ENCODE assay signal across 7 cellular contexts in the genomic region with DNA sequence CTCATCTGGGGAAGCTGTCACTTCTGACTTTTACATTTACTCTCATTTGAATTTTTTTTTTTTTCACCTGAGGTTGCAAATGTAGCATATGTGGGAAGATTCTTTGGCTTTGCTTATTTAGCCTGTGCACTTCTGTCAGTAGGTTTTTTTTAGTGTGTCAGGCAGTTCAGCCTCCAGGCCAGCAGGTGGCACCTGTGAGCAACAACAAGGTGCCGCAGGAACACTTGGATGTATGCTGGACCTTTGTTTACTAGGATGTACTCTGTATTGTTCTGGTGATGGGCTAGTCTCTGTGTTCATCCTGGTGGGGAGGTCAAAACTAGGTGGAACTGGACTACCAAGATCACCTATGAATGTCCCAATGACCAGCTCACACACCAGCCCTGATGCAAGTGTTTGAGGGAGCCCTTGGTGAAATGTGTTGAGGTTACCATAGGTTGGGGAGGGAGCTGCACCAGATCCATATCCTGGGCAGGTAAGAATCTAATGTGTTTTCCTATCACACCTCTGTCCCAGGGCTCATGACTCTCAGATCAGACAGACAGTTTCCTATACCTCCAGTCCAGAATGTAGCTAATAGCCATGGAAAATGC.
A peak's percentile ranks its signal among the peaks of the same experiment; 100 is the strongest.
DNase-seq lines count a peak whose midpoint lies in the region; ATAC-seq and TF ChIP-seq lines count a peak whose summit lies in the region.

No MANE protein-coding gene starts in this region.

- H3K79me2 ChIP-seq in fibroblast of lung (ENCODE audit: control insufficient read depth, insufficient read depth, low read length) = no peaks in the 10 kb centered on the region

- no peak overlapping the region for H2AFZ ChIP-seq in fibroblast of lung (ENCODE audit: low read length)

- no peaks in the 10 kb centered on the region for H3K9me3 ChIP-seq in fibroblast of lung (ENCODE audit: control insufficient read depth, insufficient read depth, low read depth, low read length)

- no peak overlapping the region for H3K4me2 ChIP-seq in fibroblast of lung (ENCODE audit: extremely low read depth, insufficient read depth, low read length)

- no peaks in the 10 kb centered on the region for H3K36me3 ChIP-seq in fibroblast of lung (ENCODE audit: control insufficient read depth, insufficient read depth, low read length)

- no peak overlapping the region for H3K27ac ChIP-seq in fibroblast of lung (ENCODE audit: insufficient read depth, low read length)

- no peaks in the 10 kb centered on the region for H3K27me3 ChIP-seq in fibroblast of lung (ENCODE audit: control insufficient read depth, insufficient read depth, low read length)

- intact Hi-C loops in cardiac septum (cut with DNase I) = no loop called here

- DNase-seq in GM12864 (ENCODE audit: low read depth) = no peak
- DNase-seq in NCI-H69 (lab: John Stamatoyannopoulos, UW) = peak; percentile 22
- no peak for DNase-seq in fibroblast of lung (ENCODE audit: low read depth in 2 of 2)
- no peak for DNase-seq in cardiac septum (ENCODE audit: low spot score)
- DNase-seq in dedifferentiated amniotic fluid mesenchymal stem cell (ENCODE audit: extremely low spot score) = no peak

- no peak overlapping the region for H3K4me3 ChIP-seq in GM12864 (ENCODE audit: low read depth, low read length)
- H3K4me3 ChIP-seq in fibroblast of lung (replicated peaks in 1 of 4; ENCODE audit: control extremely low read depth in 1 of 4, insufficient read depth in 1 of 4, low read depth in 3 of 4, low read length in 4 of 4) = no peak overlapping the region

- H3K4me1 ChIP-seq in fibroblast of lung (ENCODE audit: control insufficient read depth, extremely low read depth, insufficient read depth, low read length) = no peaks in the 10 kb centered on the region

- peak; percentile 87 for TF ChIP-seq CTCF in GM12864 (IDR thresholded peaks at IDR 0.05; ENCODE audit: low read depth, low read length, missing control alignments)
- TF ChIP-seq CTCF in fibroblast of lung (conservative IDR thresholded peaks at IDR 0.05 in 1 of 2, IDR thresholded peaks at IDR 0.05 in 1 of 2; ENCODE audit: low read depth in 1 of 2, low read length in 2 of 2) = peak; percentile 25 to 52

- H4K20me1 ChIP-seq in fibroblast of lung (ENCODE audit: control insufficient read depth, extremely low read depth, insufficient read depth, low read length) = no peaks in the 10 kb centered on the region

- ATAC-seq in GM21576 (IDR thresholded peaks at IDR 0.05; ENCODE audit: unreplicated experiment) = peak; percentile 76
- ATAC-seq in GM21737 (IDR thresholded peaks at IDR 0.05; ENCODE audit: unreplicated experiment) = no peak

- H3K9ac ChIP-seq in fibroblast of lung (ENCODE audit: insufficient read depth, low read length) = no peak overlapping the region
